8 cellular contexts compared by ENCODE assay signal in the genomic region with DNA sequence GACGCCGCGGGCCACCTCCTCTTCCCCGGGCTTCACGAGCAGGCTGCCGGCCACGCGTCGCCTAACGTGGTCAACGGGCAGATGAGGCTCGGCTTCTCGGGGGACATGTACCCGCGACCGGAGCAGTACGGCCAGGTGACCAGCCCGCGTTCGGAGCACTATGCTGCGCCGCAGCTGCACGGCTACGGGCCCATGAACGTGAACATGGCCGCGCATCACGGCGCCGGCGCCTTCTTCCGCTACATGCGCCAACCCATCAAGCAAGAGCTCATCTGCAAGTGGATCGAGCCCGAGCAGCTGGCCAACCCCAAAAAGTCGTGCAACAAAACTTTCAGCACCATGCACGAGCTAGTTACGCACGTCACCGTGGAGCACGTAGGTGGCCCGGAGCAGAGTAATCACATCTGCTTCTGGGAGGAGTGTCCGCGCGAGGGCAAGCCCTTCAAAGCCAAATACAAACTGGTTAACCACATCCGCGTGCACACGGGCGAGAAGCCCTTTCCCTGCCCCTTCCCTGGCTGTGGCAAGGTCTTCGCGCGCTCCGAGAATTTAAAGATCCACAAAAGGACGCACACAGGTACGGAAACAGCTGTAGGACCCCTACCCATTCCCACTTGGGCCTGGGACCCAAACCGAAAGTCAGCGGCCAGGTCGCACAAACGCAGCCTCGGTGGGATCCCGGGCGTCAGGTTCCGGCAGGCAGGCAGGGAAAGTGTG. TPM values are rescaled to one million over a fixed set of nuclear protein-coding genes. Genes with fewer than 3 reads are reported as not detected.
DNase-seq lines count a peak whose midpoint lies in the region; ATAC-seq and TF ChIP-seq lines count a peak whose summit lies in the region.

No MANE protein-coding gene starts in this region.

- H3K27ac ChIP-seq in BLaER1 (no peak overlapping the region), HUES6 (ENCODE audit: low read depth, low read length) (no peak overlapping the region)

- peak overlapping the region; percentile 30 for H3K27ac Mint-ChIP-seq in chondrocyte (ENCODE audit: unreplicated experiment)
- no peak overlapping the region for H3K27ac Mint-ChIP-seq in natural killer cell

- intact Hi-C loops in natural killer cell (cut with micrococcal nuclease): no loop called here

- H3K9me3 ChIP-seq in BLaER1 (peaks cover 62% of the 10 kb centered on the region), HUES6 (ENCODE audit: control insufficient read depth, insufficient read depth, low read depth, low read length) (no peaks in the 10 kb centered on the region)

- no peak for TF ChIP-seq CTCF in chondrocyte (IDR thresholded peaks at IDR 0.05)
- no peak for TF ChIP-seq CTCF in natural killer cell (IDR thresholded peaks at IDR 0.05)

- H3K4me2 ChIP-seq in BLaER1: peak overlapping the region; percentile 70

- peaks cover 98% of the 10 kb centered on the region for H3K27me3 ChIP-seq in BLaER1
- peaks cover 100% of the 10 kb centered on the region for H3K27me3 ChIP-seq in HUES6 (ENCODE audit: control insufficient read depth, insufficient read depth, low read length)

- peaks cover 58% of the 10 kb centered on the region for H3K4me1 Mint-ChIP-seq in chondrocyte (ENCODE audit: low read depth)
- peaks cover 7 to 22% of the 10 kb centered on the region in 2 donors for H3K4me1 Mint-ChIP-seq in natural killer cell

- DNase-seq in chondrocyte (ENCODE audit: low spot score): peak; percentile 93
- no peak for DNase-seq in natural killer cell

- H3K4me3 Mint-ChIP-seq in chondrocyte (ENCODE audit: unreplicated experiment) (peak overlapping the region; percentile 64), natural killer cell (peak overlapping the region; percentile 62)

- peaks cover 8% of the 10 kb centered on the region for H3K36me3 Mint-ChIP-seq in chondrocyte (ENCODE audit: low read depth)
- H3K36me3 Mint-ChIP-seq in natural killer cell: peaks cover 43% of the 10 kb centered on the region

- H3K27me3 Mint-ChIP-seq in chondrocyte (ENCODE audit: low read depth): peaks cover 63% of the 10 kb centered on the region
- H3K27me3 Mint-ChIP-seq in natural killer cell (ENCODE audit: low read depth in 2 of 2): peaks cover 64 to 79% of the 10 kb centered on the region in 2 donors

- ATAC-seq in natural killer cell (no peak), HG03571 (IDR thresholded peaks at IDR 0.05; ENCODE audit: unreplicated experiment) (no peak), GM21717 (IDR thresholded peaks at IDR 0.05; ENCODE audit: unreplicated experiment) (no peak), HG02588 (IDR thresholded peaks at IDR 0.05; ENCODE audit: unreplicated experiment) (no peak)
- no peak for ATAC-seq in activated CD4-positive, CD25-positive, alpha-beta regulatory T cell treated with anti-CD3 and anti-CD28 coated beads, Interleukin-2, amount 50 U/mL, for 24 hours

- H3K36me3 ChIP-seq in BLaER1 (no peaks in the 10 kb centered on the region), HUES6 (ENCODE audit: control insufficient read depth, insufficient read depth, low read length) (no peaks in the 10 kb centered on the region)

- peak overlapping the region; percentile 56 for H3K4me3 ChIP-seq in BLaER1
- peak overlapping the region; percentile 59 for H3K4me3 ChIP-seq in HUES6 (ENCODE audit: low read depth, low read length)

- peaks cover 22% of the 10 kb centered on the region for H4K20me1 ChIP-seq in BLaER1

- H3K4me1 ChIP-seq in BLaER1: peaks cover 26% of the 10 kb centered on the region
- peaks cover 68% of the 10 kb centered on the region for H3K4me1 ChIP-seq in HUES6 (ENCODE audit: control insufficient read depth, insufficient read depth, low read length)

- H3K9me3 Mint-ChIP-seq in chondrocyte (ENCODE audit: low read depth) (no peaks in the 10 kb centered on the region), natural killer cell (peaks cover 3 to 15% of the 10 kb centered on the region in 2 donors)

- H3K9ac ChIP-seq in BLaER1 (no peak overlapping the region), HUES6 (ENCODE audit: low read length) (no peak overlapping the region)

RNA-seq across cellular contexts. Expression of gene ZIC1, which starts 1.5 kb away (rescaled TPM):
- 8.8 to 57.3 TPM (median 12.8 TPM) in 3 replicates for total RNA-seq in chondrocyte
- not detected for total RNA-seq in natural killer cell

RNA-seq across cellular contexts. Expression of gene ZIC4, which starts 4.3 kb away (rescaled TPM):
- total RNA-seq in chondrocyte (1.7 to 10.2 TPM (median 1.7 TPM) in 3 replicates), natural killer cell (not detected)
